22 cellular contexts compared by ENCODE assay signal in the genomic region with DNA sequence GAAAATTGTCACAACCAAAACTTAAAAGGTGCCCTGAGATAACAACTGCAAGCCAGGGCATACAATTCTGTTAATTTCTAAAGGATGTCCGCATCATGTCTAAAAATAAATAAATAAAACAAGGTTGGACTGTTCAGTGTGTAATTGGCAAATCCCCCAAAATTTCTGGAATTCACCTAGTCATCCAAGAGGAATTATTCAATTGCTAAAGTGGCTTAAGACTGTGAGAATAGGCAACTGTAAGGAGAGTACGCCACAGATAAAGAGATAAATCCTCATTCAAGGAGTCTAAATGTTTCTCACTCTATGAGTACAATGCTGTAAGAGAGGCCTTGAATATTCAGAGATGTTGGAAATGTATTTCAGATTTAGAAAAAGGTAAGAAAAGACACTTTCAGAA. TPM values are rescaled to one million over a fixed set of nuclear protein-coding genes. Genes with fewer than 3 reads are reported as not detected.
DNase-seq lines count a peak whose midpoint lies in the region; ATAC-seq, FAIRE-seq and TF ChIP-seq lines count a peak whose summit lies in the region.
"Had no signal": no experiment of that assay in that cellular context is flagged by ENCODE, and none has a peak within 500 bp of the region (broad histone marks: within the 10 kb centered on the region; RNA-seq: fewer than 3 reads in every experiment).

No MANE protein-coding gene starts in this region.

- no peak overlapping the region for H3K4me3 ChIP-seq in cardiac fibroblast (replicated peaks in 1 of 2; ENCODE audit: low read depth in 2 of 2, low read length in 2 of 2)
- H3K4me3 ChIP-seq in kidney (ENCODE audit: low read length in 2 of 2): no peak overlapping the region
- H3K4me3 ChIP-seq: BLaER1 treated with 17β-estradiol and CSF1 and Interleukin-3, amounts not matched to agents 10 nM and 100 nM; esophagus muscularis mucosa; mucosa of descending colon had no signal

- H3K4me3 Mint-ChIP-seq in naive B cell: peak overlapping the region in 1 of 8 donors; percentile 47
- H3K4me3 Mint-ChIP-seq: activated CD4-positive, alpha-beta T cell treated with anti-CD3 and anti-CD28 coated beads for 36 hours had no signal

- peak; percentile 70 for DNase-seq in AG20443 (ENCODE audit: low spot score)
- DNase-seq in HTR-8/SVneo (ENCODE audit: insufficient read length, low spot score): peak; percentile 31
- peak; percentile 10 to 25 for DNase-seq in cardiac fibroblast (ENCODE audit: low read depth in 2 of 2)
- no peak for DNase-seq in naive B cell
- DNase-seq in kidney: no peak
- DNase-seq in stimulated activated CD4-positive, alpha-beta T cell treated with anti-CD3 and anti-CD28 coated beads, Interleukin-1b, Interleukin-23, amount 100 ng/mL, for 48 hours: no peak
- DNase-seq in stimulated activated naive CD4-positive, alpha-beta T cell (lab: John Stamatoyannopoulos, UW): no peak
- DNase-seq: activated CD4-positive, alpha-beta T cell treated with anti-CD3 and anti-CD28 coated beads for 36 hours; activated CD8-positive, alpha-beta memory T cell treated with anti-CD3 and anti-CD28 coated beads, Interleukin-2, amount 50 U/mL, for 48 hours; DMS 273 treated with DMSO at 0.1 percent for 48 hours; hypothalamus; left colon; mucosa of descending colon; NCI-H510A; stimulated activated CD4-positive, alpha-beta T cell treated with anti-CD3 and anti-CD28 coated beads, Interleukin-2, amount 100 ng/mL, for 24 hours; substantia nigra had no signal

- no peaks in the 10 kb centered on the region for H3K36me3 ChIP-seq in kidney (ENCODE audit: control insufficient read depth in 1 of 2, insufficient read depth in 2 of 2, low read length in 2 of 2)
- H3K36me3 ChIP-seq: esophagus muscularis mucosa had no signal

- H3K27me3 Mint-ChIP-seq in naive B cell: no peaks in the 10 kb centered on the region
- H3K27me3 Mint-ChIP-seq: activated CD4-positive, alpha-beta T cell treated with anti-CD3 and anti-CD28 coated beads for 36 hours had no signal

- intact Hi-C loops in kidney (cut with DNase I): no loop called here

- peaks cover 29 to 36% of the 10 kb centered on the region in 2 donors for H3K36me3 Mint-ChIP-seq in naive B cell

- TF ChIP-seq CTCF in cardiac fibroblast (IDR thresholded peaks at IDR 0.05; ENCODE audit: low read depth, low read length): no peak
- TF ChIP-seq CTCF in kidney (IDR thresholded peaks at IDR 0.05; ENCODE audit: borderline replicate concordance, extremely low read depth, insufficient read depth): no peak

- H3K4me1 Mint-ChIP-seq in naive B cell: peaks cover 76 to 94% (median 94%) of the 10 kb centered on the region in 3 donors

- no peaks in the 10 kb centered on the region for H3K4me1 ChIP-seq in kidney (ENCODE audit: control insufficient read depth in 1 of 2, insufficient read depth in 1 of 2, low read depth in 1 of 2, low read length in 2 of 2)

- peak overlapping the region in 5 of 6 donors; percentile 70 to 94 (median 76) for H3K27ac Mint-ChIP-seq in naive B cell
- H3K27ac Mint-ChIP-seq: activated CD4-positive, alpha-beta T cell treated with anti-CD3 and anti-CD28 coated beads for 36 hours had no signal

- no peaks in the 10 kb centered on the region for H3K9me3 ChIP-seq in kidney (ENCODE audit: control insufficient read depth in 1 of 2, low read length in 2 of 2)
- H3K9me3 ChIP-seq: esophagus muscularis mucosa, mucosa of descending colon had no signal

- H3K9ac ChIP-seq in kidney (ENCODE audit: low read length in 2 of 2): no peak overlapping the region
- H3K9ac ChIP-seq: BLaER1 treated with 17β-estradiol and CSF1 and Interleukin-3, amounts not matched to agents 10 nM and 100 nM had no signal

- ATAC-seq in naive B cell (ENCODE audit: low read depth in 2 of 2) (no peak), GM18870 (IDR thresholded peaks at IDR 0.05; ENCODE audit: unreplicated experiment) (no peak)
- ATAC-seq: activated CD4-positive, alpha-beta T cell treated with anti-CD3 and anti-CD28 coated beads for 36 hours; left colon; mucosa of descending colon; Right ventricle myocardium inferior; sciatic nerve had no signal

- FAIRE-seq in HTR-8/SVneo (lab: Jason Lieb, UNC) (no peak), kidney (lab: Jason Lieb, UNC) (no peak)
- FAIRE-seq: bronchial epithelial cell had no signal

- H3K27ac ChIP-seq in kidney (ENCODE audit: low read depth in 2 of 2, low read length in 2 of 2): no peak overlapping the region
- H3K27ac ChIP-seq: esophagus muscularis mucosa had no signal

- H3K9me3 Mint-ChIP-seq in naive B cell: peaks cover 0 to 6% (median 0%) of the 10 kb centered on the region in 7 donors

RNA-seq across cellular contexts. Expression of a gene that starts 37.2 kb away (rescaled TPM):
- polyA plus RNA-seq in naive B cell (ENCODE audit: low read depth in 6 of 6) (100 to 1,000 TPM; 153 to 247 (median 170) TPM), kidney (ENCODE audit: insufficient read depth, low read depth, low replicate concordance) (6.5 TPM)
- 28.4 TPM for total RNA-seq in kidney

Comparison
In these comparisons a context has a peak if more than half of its experiments do, and no peak if none do; other contexts are left out.
1. DNase-seq: peak in AG20443 (single experiment), HTR-8/SVneo (single experiment) and cardiac fibroblast (2 of 2); none in naive B cell (single experiment), kidney (single experiment), stimulated activated CD4-positive, alpha-beta T cell treated with anti-CD3 and anti-CD28 coated beads, Interleukin-1b, Interleukin-23, amount 100 ng/mL, for 48 hours (single experiment) and stimulated activated naive CD4-positive, alpha-beta T cell (0 of 6).
2. RNA of a gene that starts 37.2 kb away (polyA plus RNA-seq): 153 to 247 TPM in naive B cell; 6.5 TPM in kidney (single experiment); every median in the first group is over 10 times any median in the second.